Comparison of ENCODE assay signal across 1 cellular context in genomic region chr17:82716383-82717181, GRCh38.
A peak's percentile ranks its signal among the peaks of the same experiment; 100 is the strongest.
TF ChIP-seq lines count a peak whose summit lies in the region.

A gene with protein sequence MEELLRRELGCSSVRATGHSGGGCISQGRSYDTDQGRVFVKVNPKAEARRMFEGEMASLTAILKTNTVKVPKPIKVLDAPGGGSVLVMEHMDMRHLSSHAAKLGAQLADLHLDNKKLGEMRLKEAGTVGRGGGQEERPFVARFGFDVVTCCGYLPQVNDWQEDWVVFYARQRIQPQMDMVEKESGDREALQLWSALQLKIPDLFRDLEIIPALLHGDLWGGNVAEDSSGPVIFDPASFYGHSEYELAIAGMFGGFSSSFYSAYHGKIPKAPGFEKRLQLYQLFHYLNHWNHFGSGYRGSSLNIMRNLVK (plus strand): TSS chr17:82716706. CDS start chr17:82716756, 50 bp downstream.

TF ChIP-seq in H1, 55 proteins besides CTCF, POLR2A, EP300 and RAD21:
- no peak for TF ChIP-seq HDAC6 (IDR thresholded peaks at IDR 0.05; ENCODE audit: low read depth, low read length)
- TF ChIP-seq CBX8 (IDR thresholded peaks at IDR 0.05; ENCODE audit: borderline replicate concordance, low read depth, low read length), result no peak
- TF ChIP-seq POU5F1 (IDR thresholded peaks at IDR 0.05; ENCODE audit: low read depth, low read length), result no peak
- no peak for TF ChIP-seq JUN (IDR thresholded peaks at IDR 0.05; ENCODE audit: low read depth, low read length)
- no peak for TF ChIP-seq RXRA (IDR thresholded peaks at IDR 0.05; ENCODE audit: insufficient read depth, low read depth, low read length)
- no peak for TF ChIP-seq ZNF274 (IDR thresholded peaks at IDR 0.05; ENCODE audit: borderline replicate concordance, extremely low read depth, low read length)
- peak; percentile 49; the same call in 1 of the 2 replicates for TF ChIP-seq TAF1 (IDR thresholded peaks at IDR 0.05; ENCODE audit: low read depth, low read length)
- no peak for TF ChIP-seq BACH1 (IDR thresholded peaks at IDR 0.05; ENCODE audit: low read length)
- TF ChIP-seq BRCA1 (IDR thresholded peaks at IDR 0.05; ENCODE audit: low read depth, low read length), result no peak
- TF ChIP-seq SP1 (IDR thresholded peaks at IDR 0.05; ENCODE audit: low read depth, low read length), result no peak
- TF ChIP-seq TBP (IDR thresholded peaks at IDR 0.05; ENCODE audit: low read depth, low read length), result 0 out of 2 replicates have a peak, but pooled peaks have one; percentile 40
- TF ChIP-seq ASH2L (IDR thresholded peaks at IDR 0.05; ENCODE audit: low read length), result no peak
- peak; percentile 37; the same call in 1 of the 2 replicates for TF ChIP-seq YY1 (IDR thresholded peaks at IDR 0.05; ENCODE audit: low read depth, low read length)
- no peak for TF ChIP-seq RNF2 (IDR thresholded peaks at IDR 0.05; ENCODE audit: borderline replicate concordance, low read depth, low read length, missing control alignments, poor library complexity, severe bottlenecking)
- TF ChIP-seq CREB1 (IDR thresholded peaks at IDR 0.05), result peak; percentile 60; the same call in 1 of the 2 replicates
- no peak for TF ChIP-seq TEAD4 (IDR thresholded peaks at IDR 0.05; ENCODE audit: low read depth, low read length)
- peak; percentile 63 for TF ChIP-seq KDM4A (IDR thresholded peaks at IDR 0.05; ENCODE audit: low read depth, low read length, severe bottlenecking)
- TF ChIP-seq PHF8 (conservative IDR thresholded peaks at IDR 0.05; ENCODE audit: low read depth, low read length), result peak; percentile 69
- TF ChIP-seq, protein P1, sequence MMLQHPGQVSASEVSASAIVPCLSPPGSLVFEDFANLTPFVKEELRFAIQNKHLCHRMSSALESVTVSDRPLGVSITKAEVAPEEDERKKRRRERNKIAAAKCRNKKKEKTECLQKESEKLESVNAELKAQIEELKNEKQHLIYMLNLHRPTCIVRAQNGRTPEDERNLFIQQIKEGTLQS (IDR thresholded peaks at IDR 0.05; ENCODE audit: insufficient read depth, low read depth, low read length), result no peak
- TF ChIP-seq CEBPB (IDR thresholded peaks at IDR 0.05; ENCODE audit: low read depth, low read length), result no peak
- no peak for TF ChIP-seq SIRT6 (IDR thresholded peaks at IDR 0.05; ENCODE audit: low read length)
- no peak for TF ChIP-seq EGR1 (IDR thresholded peaks at IDR 0.05; ENCODE audit: borderline replicate concordance, low read depth, low read length)
- TF ChIP-seq EZH2 (IDR thresholded peaks at IDR 0.05; ENCODE audit: low read depth, low read length, severe bottlenecking), result no peak
- TF ChIP-seq, protein P2, sequence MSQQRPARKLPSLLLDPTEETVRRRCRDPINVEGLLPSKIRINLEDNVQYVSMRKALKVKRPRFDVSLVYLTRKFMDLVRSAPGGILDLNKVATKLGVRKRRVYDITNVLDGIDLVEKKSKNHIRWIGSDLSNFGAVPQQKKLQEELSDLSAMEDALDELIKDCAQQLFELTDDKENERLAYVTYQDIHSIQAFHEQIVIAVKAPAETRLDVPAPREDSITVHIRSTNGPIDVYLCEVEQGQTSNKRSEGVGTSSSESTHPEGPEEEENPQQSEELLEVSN (IDR thresholded peaks at IDR 0.05), result no peak; the same call in 1 of the 2 replicates
- TF ChIP-seq SRF (IDR thresholded peaks at IDR 0.05; ENCODE audit: low read depth, low read length), result no peak
- no peak for TF ChIP-seq KDM1A (IDR thresholded peaks at IDR 0.05; ENCODE audit: borderline replicate concordance, low read length)
- no peak for TF ChIP-seq BCL11A (IDR thresholded peaks at IDR 0.05; ENCODE audit: low read depth in 2 of 2, low read length in 2 of 2)
- TF ChIP-seq RFX5 (IDR thresholded peaks at IDR 0.05; ENCODE audit: borderline replicate concordance, low read depth, low read length), result no peak
